1 cellular context compared by ENCODE assay signal in the genomic region with DNA sequence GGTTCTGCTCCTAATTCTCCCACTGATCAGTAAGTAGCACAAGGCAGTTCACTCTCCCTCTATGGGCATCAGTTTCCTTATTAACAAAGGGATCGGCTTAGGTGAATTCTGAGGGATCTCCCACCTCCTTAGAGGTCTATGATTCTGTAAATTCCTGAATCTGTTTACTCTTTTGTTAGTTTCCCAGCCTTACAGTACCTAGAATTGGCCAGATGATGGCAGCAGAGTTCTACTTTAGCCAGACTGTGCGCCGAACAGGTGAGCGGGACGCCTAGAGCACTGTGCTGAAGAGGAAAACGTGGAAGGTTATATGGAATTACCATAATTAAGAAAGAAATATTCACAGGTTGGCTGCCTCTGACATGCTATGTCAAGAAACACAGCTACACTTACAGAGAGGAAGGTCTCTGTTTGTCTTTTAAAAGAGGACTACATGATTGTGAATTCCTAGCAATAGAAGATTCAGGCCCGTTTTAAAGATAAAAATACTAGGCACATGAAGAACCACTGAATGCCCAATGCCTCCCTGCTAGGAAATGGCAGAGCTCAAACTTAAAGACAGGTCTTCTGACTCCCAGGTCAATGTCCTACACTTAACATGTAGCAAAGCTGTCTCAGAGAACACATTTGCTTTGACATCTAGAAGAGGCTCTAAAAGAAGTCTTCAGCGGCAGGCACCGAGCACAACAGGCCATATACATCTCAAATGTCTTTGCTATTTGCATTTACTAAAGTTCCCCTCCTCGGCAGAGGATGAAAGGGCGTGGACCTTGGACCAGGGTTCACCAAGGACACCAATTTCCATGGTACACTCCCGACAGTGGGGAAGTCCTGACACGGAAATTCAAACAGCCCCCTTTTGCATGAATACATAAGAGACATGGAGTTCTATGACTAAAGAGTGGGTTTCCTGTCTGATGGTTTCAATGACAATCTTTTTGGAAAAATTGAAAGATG.
TF ChIP-seq lines count a peak whose summit lies in the region.

No MANE protein-coding gene starts in this region.

TF ChIP-seq in GM12878, 131 proteins besides CTCF, POLR2A, EP300 and RAD21 (continued from another document):
- TF ChIP-seq ATF3 (IDR thresholded peaks at IDR 0.05; ENCODE audit: borderline replicate concordance, extremely low read depth, low read depth, low read length) (peak; percentile 15; the same call in 1 of the 2 replicates), JUNB (IDR thresholded peaks at IDR 0.05) (no peak), MYC (IDR thresholded peaks at IDR 0.05; ENCODE audit: insufficient read depth, insufficient read length, insufficient replicate concordance, low read length, severe bottlenecking) (no peak)
